Comparison of ENCODE assay signal across 8 cellular contexts in the genomic region with DNA sequence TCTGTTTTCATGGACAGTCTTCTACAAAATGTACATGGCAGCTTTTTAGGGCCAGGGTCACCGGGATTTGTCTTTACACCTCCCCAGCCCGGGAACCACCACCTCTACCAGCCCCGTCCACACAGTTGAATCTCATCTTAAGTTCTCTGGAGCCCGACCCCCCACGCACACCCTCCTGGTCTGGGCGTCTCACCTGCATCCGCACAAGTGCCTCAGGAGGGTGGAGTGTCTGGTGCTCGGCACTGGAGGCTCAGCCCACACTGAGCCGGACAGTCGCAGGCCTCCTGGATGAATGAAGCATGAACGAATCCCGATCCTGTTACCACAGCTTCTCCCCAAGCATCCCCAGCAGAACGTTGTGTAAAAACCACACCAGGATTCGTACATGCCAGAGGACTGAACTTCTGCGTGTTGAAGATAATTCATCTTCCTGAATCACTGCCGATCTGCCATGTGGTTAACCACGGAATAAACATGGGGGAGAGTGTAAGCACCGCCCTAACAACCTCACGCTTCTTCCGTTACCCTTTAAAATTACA.
DNase-seq lines count a peak whose midpoint lies in the region; ATAC-seq, FAIRE-seq and TF ChIP-seq lines count a peak whose summit lies in the region.

No MANE protein-coding gene starts in this region.

- TF ChIP-seq CTCF in astrocyte (IDR thresholded peaks at IDR 0.05; ENCODE audit: insufficient read depth, low read depth, low read length) (no peak), SK-N-SH (IDR thresholded peaks at IDR 0.05) (no peak)

- H2AFZ ChIP-seq in astrocyte (ENCODE audit: low read depth, low read length) (no peak overlapping the region), SK-N-SH (ENCODE audit: low read depth) (no peak overlapping the region)

- no peaks in the 10 kb centered on the region for H3F3A ChIP-seq in SK-N-SH (replicated peaks; ENCODE audit: insufficient read depth)

- no peak for TF ChIP-seq EP300 in SK-N-SH (IDR thresholded peaks at IDR 0.05; ENCODE audit: borderline replicate concordance in 1 of 2, low read depth in 1 of 2, low read length in 1 of 2)

- POLR2A ChIA-PET in SK-N-SH (lab: Yijun Ruan, JAX): no interaction called here

- peaks cover 39% of the 10 kb centered on the region for H3K27me3 Mint-ChIP-seq in T-helper 17 cell
- peaks cover 78% of the 10 kb centered on the region for H3K27me3 Mint-ChIP-seq in astrocyte (ENCODE audit: low read depth, unreplicated experiment)

- H3K4me1 Mint-ChIP-seq in T-helper 17 cell (peaks cover 38% of the 10 kb centered on the region), astrocyte (ENCODE audit: low read depth, unreplicated experiment) (peaks cover 6% of the 10 kb centered on the region)

- no peaks in the 10 kb centered on the region for H3K9me2 ChIP-seq in SK-N-SH

- CTCF ChIA-PET in SK-N-SH (lab: Yijun Ruan, JAX): interaction anchor here (0.9 kb wide), 1 partner anchor 9 kb away, joined by 3 read pairs; no protein-coding TSS in a partner anchor

- H3K36me3 Mint-ChIP-seq in T-helper 17 cell (ENCODE audit: low read depth): peaks cover 2% of the 10 kb centered on the region
- H3K36me3 Mint-ChIP-seq in astrocyte (ENCODE audit: low read depth, unreplicated experiment): peaks cover 2% of the 10 kb centered on the region

- no peak for TF ChIP-seq RAD21 in SK-N-SH (IDR thresholded peaks at IDR 0.05; ENCODE audit: low read length)

- peak; percentile 45 for FAIRE-seq in astrocyte (lab: Jason Lieb, UNC)

- DNase-seq in EL: peak; percentile 92
- DNase-seq in T-helper 17 cell: peak in 1 of 3 donors; percentile 16
- peak; percentile 96 for DNase-seq in astrocyte (ENCODE audit: low read depth)
- peak; percentile 86 for DNase-seq in renal cortical epithelial cell (ENCODE audit: low read depth)
- no peak for DNase-seq in SK-N-SH

- no peaks in the 10 kb centered on the region for H3K9me3 ChIP-seq in T-helper 17 cell (ENCODE audit: control insufficient read depth, low read length, poor library complexity, severe bottlenecking)
- no peaks in the 10 kb centered on the region for H3K9me3 ChIP-seq in astrocyte (ENCODE audit: insufficient read depth, low read depth, low read length)
- H3K9me3 ChIP-seq in SK-N-SH: no peaks in the 10 kb centered on the region

- H3K27me3 ChIP-seq in astrocyte (ENCODE audit: insufficient read depth, low read length) (peaks cover 67% of the 10 kb centered on the region), SK-N-SH (ENCODE audit: insufficient read depth) (peaks cover 24% of the 10 kb centered on the region)

- 60% methylated on average over 20 of the region's 20 CpGs for WGBS in SK-N-SH (ENCODE audit: low lambda C conversion rate)

- no peaks in the 10 kb centered on the region for H3K36me3 ChIP-seq in astrocyte (ENCODE audit: insufficient read depth, low read length)
- no peaks in the 10 kb centered on the region for H3K36me3 ChIP-seq in SK-N-SH (replicated peaks in 1 of 2; ENCODE audit: control insufficient read depth in 1 of 2, insufficient read depth in 2 of 2, low read length in 1 of 2)

- H3K79me2 ChIP-seq in astrocyte (ENCODE audit: insufficient read depth, low read length): no peaks in the 10 kb centered on the region
- no peaks in the 10 kb centered on the region for H3K79me2 ChIP-seq in SK-N-SH (ENCODE audit: insufficient read depth)

- H3K27ac Mint-ChIP-seq in T-helper 17 cell: peak overlapping the region; percentile 80
- peak overlapping the region; percentile 29 for H3K27ac Mint-ChIP-seq in astrocyte (ENCODE audit: unreplicated experiment)

- H3K4me3 Mint-ChIP-seq in T-helper 17 cell (peak overlapping the region; percentile 91), astrocyte (ENCODE audit: unreplicated experiment) (no peak overlapping the region)

- H3K27ac ChIP-seq in astrocyte (ENCODE audit: low read depth, low read length) (no peak overlapping the region), SK-N-SH (ENCODE audit: low read depth in 2 of 2, low read length in 1 of 2) (no peak overlapping the region)

- peaks cover 8% of the 10 kb centered on the region for H3K4me1 ChIP-seq in astrocyte (ENCODE audit: insufficient read depth, low read length)
- H3K4me1 ChIP-seq in SK-N-SH (ENCODE audit: control insufficient read depth in 1 of 2, insufficient read depth in 2 of 2, low read depth in 1 of 2, low read length in 1 of 2): no peaks in the 10 kb centered on the region

- ATAC-seq in T-helper 17 cell (peak; percentile 95), HG02973 (IDR thresholded peaks at IDR 0.05; ENCODE audit: unreplicated experiment) (no peak), HG03139 (IDR thresholded peaks at IDR 0.05; ENCODE audit: unreplicated experiment) (no peak), GM18909 (IDR thresholded peaks at IDR 0.05; ENCODE audit: poor library complexity, unreplicated experiment) (no peak)

- no peak overlapping the region for H3K4me3 ChIP-seq in astrocyte (ENCODE audit: insufficient read depth, low read depth, low read length)
- no peak overlapping the region for H3K4me3 ChIP-seq in SK-N-SH (ENCODE audit: low read depth in 2 of 2, low read length in 1 of 2)

- H4K20me1 ChIP-seq in astrocyte (ENCODE audit: insufficient read depth, low read length) (peaks cover 6% of the 10 kb centered on the region), SK-N-SH (ENCODE audit: insufficient read depth) (no peaks in the 10 kb centered on the region)

- H3K9ac ChIP-seq in astrocyte (ENCODE audit: low read length): no peak overlapping the region
- H3K9ac ChIP-seq in SK-N-SH: no peak overlapping the region

- peaks cover 3% of the 10 kb centered on the region for H3K9me3 Mint-ChIP-seq in astrocyte (ENCODE audit: unreplicated experiment)

- peak overlapping the region; percentile 31 for H3K4me2 ChIP-seq in astrocyte (ENCODE audit: low read length)
- no peak overlapping the region for H3K4me2 ChIP-seq in SK-N-SH

TF ChIP-seq in SK-N-SH, 30 proteins besides CTCF, POLR2A, EP300 and RAD21:
- no peak for TF ChIP-seq NRF1 (IDR thresholded peaks at IDR 0.05; ENCODE audit: low read depth, low read length)
TF ChIP-seq in SK-N-SH: peak in this region for 0.
